ENCODE assay signal across 8 cellular contexts in the genomic region with DNA sequence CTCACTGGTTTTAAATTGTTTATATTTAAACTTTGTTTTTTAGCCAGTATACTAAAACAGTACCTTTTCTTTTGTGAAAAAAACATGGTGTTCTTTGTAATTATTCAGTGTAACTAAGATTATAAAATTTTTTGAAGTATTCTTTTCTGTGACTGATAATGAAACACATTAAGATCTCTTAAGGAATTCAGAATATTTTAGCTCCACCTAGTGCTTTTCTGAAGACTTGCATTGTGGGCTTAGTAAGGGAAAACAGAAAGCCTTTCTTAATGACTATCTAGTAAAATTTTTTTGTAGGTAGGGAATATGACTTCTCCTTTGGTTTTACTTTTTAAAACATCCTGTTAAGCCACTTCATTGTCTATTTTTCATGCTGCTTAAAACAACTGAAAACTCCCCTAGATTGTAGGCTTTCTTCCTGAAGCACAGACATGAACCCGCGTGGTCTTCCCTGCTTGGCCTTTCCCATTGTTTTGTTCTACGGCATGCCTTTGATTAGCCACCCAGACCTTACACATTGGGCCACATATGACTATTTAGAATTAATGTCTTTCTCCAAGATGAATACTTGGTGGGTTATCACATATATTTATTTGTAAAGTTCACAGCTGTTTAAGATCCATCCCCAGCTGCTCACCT.
DNase-seq lines count a peak whose midpoint lies in the region; ATAC-seq, FAIRE-seq and TF ChIP-seq lines count a peak whose summit lies in the region.

No MANE protein-coding gene starts in this region.

- CTCF ChIA-PET in T-cell (lab: Charles Lee) = interaction anchor here in 1 of 2 donors (0.7 to 1.4 kb wide), 3 partner anchors 12 to 683 kb away, joined by 3 to 4 read pairs (median 3); no protein-coding TSS in a partner anchor
- CTCF ChIA-PET in activated naive CD4-positive, alpha-beta T cell treated with anti-CD3 and anti-CD28 coated beads, Interleukin-2, amount 10 ng/mL, durations not matched to agents 7 days and 5 days (lab: Charles Lee) = interaction anchor here (0.9 to 1.3 kb wide), 2 partner anchors 12 to 547 kb away, joined by 3 to 5 read pairs; no protein-coding TSS in a partner anchor

- no peak overlapping the region for H3K27ac Mint-ChIP-seq in glutamatergic neuron (ENCODE audit: unreplicated experiment)
- no peak overlapping the region for H3K27ac Mint-ChIP-seq in T-cell
- H3K27ac Mint-ChIP-seq in activated naive CD4-positive, alpha-beta T cell treated with anti-CD3 and anti-CD28 coated beads, Interleukin-2, amount 10 ng/mL, durations not matched to agents 7 days and 5 days = no peak overlapping the region

- no peak overlapping the region for H3K4me2 ChIP-seq in smooth muscle cell

- H3K36me3 ChIP-seq in smooth muscle cell (ENCODE audit: low read depth) = peaks cover 6% of the 10 kb centered on the region

- no peak overlapping the region for H3K9ac ChIP-seq in smooth muscle cell (ENCODE audit: low read depth)

- ATAC-seq in T-cell (replicated peaks in 1 of 4) = no peak

- H3K9me3 ChIP-seq in smooth muscle cell (replicated peaks; ENCODE audit: low read depth) = no peaks in the 10 kb centered on the region

- H3K27me3 ChIP-seq in smooth muscle cell (ENCODE audit: low read depth) = no peaks in the 10 kb centered on the region

- 95% methylated on average over 3 of the region's 3 CpGs for WGBS in smooth muscle cell (ENCODE audit: low lambda C conversion rate)

- H3K9me3 Mint-ChIP-seq in glutamatergic neuron (ENCODE audit: unreplicated experiment) = peaks cover 6% of the 10 kb centered on the region
- H3K9me3 Mint-ChIP-seq in T-cell = no peaks in the 10 kb centered on the region
- no peaks in the 10 kb centered on the region for H3K9me3 Mint-ChIP-seq in activated naive CD4-positive, alpha-beta T cell treated with anti-CD3 and anti-CD28 coated beads, Interleukin-2, amount 10 ng/mL, durations not matched to agents 7 days and 5 days

- H3K79me2 ChIP-seq in smooth muscle cell (ENCODE audit: low read depth) = peaks cover 10% of the 10 kb centered on the region

- TF ChIP-seq CTCF in GM13976 (IDR thresholded peaks at IDR 0.05; ENCODE audit: borderline replicate concordance, control extremely low read depth, extremely low read depth, insufficient read depth, missing control alignments) (peak; percentile 50), glutamatergic neuron (IDR thresholded peaks at IDR 0.05; ENCODE audit: partially characterized antibody, unreplicated experiment) (peak; percentile 62), smooth muscle cell (IDR thresholded peaks at IDR 0.05; ENCODE audit: borderline replicate concordance, insufficient read depth, poor library complexity, severe bottlenecking) (peak; percentile 82)

- H3K4me1 Mint-ChIP-seq in glutamatergic neuron (ENCODE audit: low read depth, unreplicated experiment) = peaks cover 12% of the 10 kb centered on the region
- no peaks in the 10 kb centered on the region for H3K4me1 Mint-ChIP-seq in T-cell
- no peaks in the 10 kb centered on the region for H3K4me1 Mint-ChIP-seq in activated naive CD4-positive, alpha-beta T cell treated with anti-CD3 and anti-CD28 coated beads, Interleukin-2, amount 10 ng/mL, durations not matched to agents 7 days and 5 days

- no peaks in the 10 kb centered on the region for H3K27me3 Mint-ChIP-seq in glutamatergic neuron (ENCODE audit: unreplicated experiment)
- no peaks in the 10 kb centered on the region for H3K27me3 Mint-ChIP-seq in T-cell
- H3K27me3 Mint-ChIP-seq in activated naive CD4-positive, alpha-beta T cell treated with anti-CD3 and anti-CD28 coated beads, Interleukin-2, amount 10 ng/mL, durations not matched to agents 7 days and 5 days = no peaks in the 10 kb centered on the region

- in situ Hi-C loops in GM13976 (cut with MboI; ENCODE audit: low sequenced_read_pairs, unreplicated experiment) = no loop called here

- no peak overlapping the region for H2AFZ ChIP-seq in smooth muscle cell (ENCODE audit: low read depth)

- POLR2A ChIA-PET in T-cell (lab: Charles Lee) = no interaction called here

- peak; percentile 97 for FAIRE-seq in A204.1 (lab: Jason Lieb, UNC)

- peaks cover 3% of the 10 kb centered on the region for H4K20me1 ChIP-seq in smooth muscle cell (ENCODE audit: low read depth)

- DNase-seq in GM13976 (ENCODE audit: low spot score) (peak; percentile 40), M059J (ENCODE audit: low read depth) (peak; percentile 50), SW480 (ENCODE audit: low spot score) (peak; percentile 47), glutamatergic neuron (no peak), smooth muscle cell (lab: John Stamatoyannopoulos, UW; ENCODE audit: unreplicated experiment) (no peak), T-cell (no peak)
- DNase-seq in activated naive CD4-positive, alpha-beta T cell treated with anti-CD3 and anti-CD28 coated beads, Interleukin-2, amount 10 ng/mL, durations not matched to agents 7 days and 5 days = no peak

- H3K36me3 Mint-ChIP-seq in glutamatergic neuron (ENCODE audit: unreplicated experiment) (no peaks in the 10 kb centered on the region), T-cell (no peaks in the 10 kb centered on the region)
- no peaks in the 10 kb centered on the region for H3K36me3 Mint-ChIP-seq in activated naive CD4-positive, alpha-beta T cell treated with anti-CD3 and anti-CD28 coated beads, Interleukin-2, amount 10 ng/mL, durations not matched to agents 7 days and 5 days

- H3K4me3 Mint-ChIP-seq in glutamatergic neuron (ENCODE audit: unreplicated experiment) (no peak overlapping the region), T-cell (no peak overlapping the region)
- no peak overlapping the region for H3K4me3 Mint-ChIP-seq in activated naive CD4-positive, alpha-beta T cell treated with anti-CD3 and anti-CD28 coated beads, Interleukin-2, amount 10 ng/mL, durations not matched to agents 7 days and 5 days

- no peak overlapping the region for H3K27ac ChIP-seq in smooth muscle cell (ENCODE audit: low read depth)

- H3K4me3 ChIP-seq in smooth muscle cell = no peak overlapping the region

- H3K4me1 ChIP-seq in smooth muscle cell (ENCODE audit: low read depth) = no peaks in the 10 kb centered on the region

- H3F3A ChIP-seq in smooth muscle cell (ENCODE audit: low read depth) = no peaks in the 10 kb centered on the region

Comparison
In these comparisons a context has a peak if more than half of its experiments do, and no peak if none do; other contexts are left out.
1. DNase-seq: peak in GM13976 (single experiment), M059J (single experiment) and SW480 (single experiment); none in glutamatergic neuron (single experiment), smooth muscle cell (single experiment), T-cell (0 of 34) and activated naive CD4-positive, alpha-beta T cell treated with anti-CD3 and anti-CD28 coated beads, Interleukin-2, amount 10 ng/mL, durations not matched to agents 7 days and 5 days (single experiment).
2. Peak in every context shown above with its lines, with median percentiles within 50 percentile points of each other: CTCF ChIP-seq.